Comparison of ENCODE assay signal across 23 cellular contexts in the genomic region with DNA sequence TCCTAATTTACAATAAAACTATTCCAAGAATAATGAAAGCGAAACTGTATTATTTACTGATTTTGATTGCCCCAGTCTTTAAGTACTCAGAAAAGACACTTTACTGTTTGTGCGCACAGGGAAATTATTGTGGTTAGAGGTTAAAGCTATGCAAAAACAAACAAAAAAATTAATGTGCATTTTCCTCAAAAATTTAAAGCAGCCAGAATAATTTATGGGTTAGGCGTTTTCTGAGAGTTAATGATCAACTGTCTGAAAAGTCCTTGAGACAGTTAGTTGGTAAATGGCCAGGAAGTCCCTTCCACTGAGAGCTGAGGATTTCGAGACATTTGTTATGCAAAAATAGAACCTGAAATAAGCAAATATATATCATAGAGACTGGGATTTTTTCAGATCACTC.
DNase-seq lines count a peak whose midpoint lies in the region; ATAC-seq and TF ChIP-seq lines count a peak whose summit lies in the region.
"Had no signal": no experiment of that assay in that cellular context is flagged by ENCODE, and none has a peak within 500 bp of the region (broad histone marks: within the 10 kb centered on the region; RNA-seq: fewer than 3 reads in every experiment).

No MANE protein-coding gene starts in this region.

- no peaks in the 10 kb centered on the region for H3K79me2 ChIP-seq in GM23338 (replicated peaks; ENCODE audit: insufficient read depth)

- H3K4me3 Mint-ChIP-seq in Calu3 (ENCODE audit: low read depth, unreplicated experiment), result no peak overlapping the region
- H3K4me3 Mint-ChIP-seq in nephron, result no peak overlapping the region
- no peak overlapping the region for H3K4me3 Mint-ChIP-seq in activated naive CD8-positive, alpha-beta T cell treated with anti-CD3 and anti-CD28 coated beads, Interleukin-2, amount 50 U/mL, for 24 hours
- H3K4me3 Mint-ChIP-seq in GM23338, result no peak overlapping the region
- H3K4me3 Mint-ChIP-seq: central memory CD8-positive, alpha-beta T cell; stimulated activated naive CD8-positive, alpha-beta T cell treated with anti-CD3 and anti-CD28 coated beads, Interleukin-15, amount 100 ng/mL, for 72 hours had no signal

- H3K9me3 ChIP-seq in SJSA1 (replicated peaks), result no peaks in the 10 kb centered on the region
- H3K9me3 ChIP-seq: spleen, transverse colon had no signal

- DNase-seq in Calu3, result peak; percentile 9
- peak in 1 of 2 experiments; percentile 75 for DNase-seq in SJSA1 (ENCODE audit: low read depth in 1 of 2, low spot score in 2 of 2)
- DNase-seq in fibroblast of peridontal ligament (ENCODE audit: extremely low read depth), result peak; percentile 59
- DNase-seq in activated naive CD8-positive, alpha-beta T cell treated with anti-CD3 and anti-CD28 coated beads, Interleukin-2, amount 50 U/mL, for 24 hours, result no peak
- DNase-seq in GM23338 (ENCODE audit: low spot score), result no peak
- no peak for DNase-seq in hippocampal formation (lab: John Stamatoyannopoulos, UW)
- DNase-seq: activated CD4-positive, alpha-beta T cell treated with anti-CD3 and anti-CD28 coated beads, Interleukin-2, amount 50 U/mL, for 4 hours; activated CD8-positive, alpha-beta memory T cell treated with anti-CD3 and anti-CD28 coated beads, Interleukin-2, amount 50 U/mL, for 48 hours; activated effector memory CD4-positive, alpha-beta T cell treated with Interleukin-2 at 50 U/mL for 16 hours; amygdala; COR-L47; erythroblast; NCI-H187; NCI-H226; PC-3; spleen; stimulated activated CD4-positive, alpha-beta T cell treated with anti-CD3 and anti-CD28 coated beads, Interleukin-4, amount 100 ng/mL, for 24 hours; stimulated activated naive CD8-positive, alpha-beta T cell treated with anti-CD3 and anti-CD28 coated beads, Interleukin-15, amount 100 ng/mL, for 72 hours; transverse colon; WERI-Rb-1 had no signal

- no TSS peak for BruUV-seq in Calu3 (replicated peaks; lab: Mats Ljungman, UMichigan)

- H3K4me2 ChIP-seq in GM23338, result no peak overlapping the region

- CTCF ChIA-PET in Calu3 (lab: Charles Lee), result interaction anchor here (0.9 kb wide), 1 partner anchor 17 kb away, joined by 3 read pairs; no protein-coding TSS in a partner anchor

- H3K9me3 Mint-ChIP-seq in Calu3 (ENCODE audit: low read depth, unreplicated experiment), result no peaks in the 10 kb centered on the region
- H3K9me3 Mint-ChIP-seq in nephron, result no peaks in the 10 kb centered on the region
- H3K9me3 Mint-ChIP-seq in activated naive CD8-positive, alpha-beta T cell treated with anti-CD3 and anti-CD28 coated beads, Interleukin-2, amount 50 U/mL, for 24 hours, result no peaks in the 10 kb centered on the region
- H3K9me3 Mint-ChIP-seq in GM23338, result no peaks in the 10 kb centered on the region
- H3K9me3 Mint-ChIP-seq: central memory CD8-positive, alpha-beta T cell; stimulated activated naive CD8-positive, alpha-beta T cell treated with anti-CD3 and anti-CD28 coated beads, Interleukin-15, amount 100 ng/mL, for 72 hours had no signal

- H3F3A ChIP-seq in GM23338 (replicated peaks; ENCODE audit: low read depth), result no peaks in the 10 kb centered on the region

- ATAC-seq in HG03378 (IDR thresholded peaks at IDR 0.05; ENCODE audit: unreplicated experiment), result no peak
- ATAC-seq in activated naive CD8-positive, alpha-beta T cell treated with anti-CD3 and anti-CD28 coated beads, Interleukin-2, amount 50 U/mL, for 24 hours, result no peak
- ATAC-seq in GM23338, result no peak
- ATAC-seq: PC-3; stimulated activated naive CD8-positive, alpha-beta T cell treated with anti-CD3 and anti-CD28 coated beads, Interleukin-15, amount 100 ng/mL, for 72 hours had no signal

- H3K27me3 ChIP-seq in SJSA1 (replicated peaks) (no peaks in the 10 kb centered on the region), GM23338 (ENCODE audit: insufficient read depth) (no peaks in the 10 kb centered on the region)
- H3K27me3 ChIP-seq: transverse colon had no signal

- H3K27ac ChIP-seq in SJSA1 (peak overlapping the region; percentile 36), GM23338 (ENCODE audit: low read depth) (no peak overlapping the region)
- H3K27ac ChIP-seq: WERI-Rb-1 had no signal

- H3K4me1 ChIP-seq in SJSA1 (replicated peaks) (peaks cover 59% of the 10 kb centered on the region), GM23338 (ENCODE audit: insufficient read depth) (no peaks in the 10 kb centered on the region; the same call in 1 of the 2 replicates)

- H4K20me1 ChIP-seq in GM23338 (replicated peaks; ENCODE audit: insufficient read depth), result no peaks in the 10 kb centered on the region

- H3K4me3 ChIP-seq in SJSA1, result no peak overlapping the region
- no peak overlapping the region for H3K4me3 ChIP-seq in GM23338
- H3K4me3 ChIP-seq: spleen, transverse colon had no signal

- H2AFZ ChIP-seq in GM23338, result no peak overlapping the region

- H3K27ac Mint-ChIP-seq in Calu3 (ENCODE audit: unreplicated experiment), result peak overlapping the region; percentile 22
- peak overlapping the region; percentile 63 to 76 (median 71) for H3K27ac Mint-ChIP-seq in nephron
- no peak overlapping the region for H3K27ac Mint-ChIP-seq in activated naive CD8-positive, alpha-beta T cell treated with anti-CD3 and anti-CD28 coated beads, Interleukin-2, amount 50 U/mL, for 24 hours
- no peak overlapping the region for H3K27ac Mint-ChIP-seq in GM23338
- H3K27ac Mint-ChIP-seq: stimulated activated naive CD8-positive, alpha-beta T cell treated with anti-CD3 and anti-CD28 coated beads, Interleukin-15, amount 100 ng/mL, for 72 hours had no signal

- intact Hi-C loops in Calu3 (cut with micrococcal nuclease; ENCODE audit: unreplicated experiment), result loop anchor here (10.0 kb wide), 1 partner anchor 412 kb away; no protein-coding TSS in a partner anchor

- H3K4me1 Mint-ChIP-seq in Calu3 (ENCODE audit: low read depth, unreplicated experiment) (peaks cover 72% of the 10 kb centered on the region), nephron (peaks cover 49% of the 10 kb centered on the region), GM23338 (peaks cover 12% of the 10 kb centered on the region; the same call in 2 of the 3 replicates)
- peaks cover 13% of the 10 kb centered on the region for H3K4me1 Mint-ChIP-seq in activated naive CD8-positive, alpha-beta T cell treated with anti-CD3 and anti-CD28 coated beads, Interleukin-2, amount 50 U/mL, for 24 hours
- H3K4me1 Mint-ChIP-seq: central memory CD8-positive, alpha-beta T cell had no signal

- H3K36me3 Mint-ChIP-seq in Calu3 (ENCODE audit: insufficient read depth, unreplicated experiment), result peaks cover 10% of the 10 kb centered on the region
- no peaks in the 10 kb centered on the region for H3K36me3 Mint-ChIP-seq in nephron (ENCODE audit: low read depth)
- no peaks in the 10 kb centered on the region for H3K36me3 Mint-ChIP-seq in activated naive CD8-positive, alpha-beta T cell treated with anti-CD3 and anti-CD28 coated beads, Interleukin-2, amount 50 U/mL, for 24 hours (ENCODE audit: low read depth)
- no peaks in the 10 kb centered on the region for H3K36me3 Mint-ChIP-seq in GM23338 (ENCODE audit: low read depth)

- no peaks in the 10 kb centered on the region for H3K27me3 Mint-ChIP-seq in Calu3 (ENCODE audit: unreplicated experiment)
- H3K27me3 Mint-ChIP-seq in nephron (ENCODE audit: low read depth), result no peaks in the 10 kb centered on the region
- H3K27me3 Mint-ChIP-seq in activated naive CD8-positive, alpha-beta T cell treated with anti-CD3 and anti-CD28 coated beads, Interleukin-2, amount 50 U/mL, for 24 hours, result no peaks in the 10 kb centered on the region
- H3K27me3 Mint-ChIP-seq in GM23338 (ENCODE audit: insufficient read depth, low read depth, poor library complexity), result no peaks in the 10 kb centered on the region
- H3K27me3 Mint-ChIP-seq: stimulated activated naive CD8-positive, alpha-beta T cell treated with anti-CD3 and anti-CD28 coated beads, Interleukin-15, amount 100 ng/mL, for 72 hours had no signal

- peaks cover 23% of the 10 kb centered on the region for H3K9me2 ChIP-seq in GM23338 (ENCODE audit: insufficient read depth)

- no peak for TF ChIP-seq CTCF in Calu3 (IDR thresholded peaks at IDR 0.05; ENCODE audit: unreplicated experiment)
- no peak for TF ChIP-seq CTCF in nephron (IDR thresholded peaks at IDR 0.05; ENCODE audit: unreplicated experiment in 3 of 3)
- no peak for TF ChIP-seq CTCF in GM23338 (conservative IDR thresholded peaks at IDR 0.05; ENCODE audit: low read depth in 2 of 2)

- no peaks in the 10 kb centered on the region for H3K36me3 ChIP-seq in SJSA1
- H3K36me3 ChIP-seq in GM23338 (ENCODE audit: insufficient read depth), result no peaks in the 10 kb centered on the region
- H3K36me3 ChIP-seq: spleen, transverse colon, WERI-Rb-1 had no signal

TF ChIP-seq in GM23338, 12 proteins besides CTCF, POLR2A, EP300 and RAD21 (continues in another document):
- TF ChIP-seq CREB1 (CRISPR knock-in tag; IDR thresholded peaks at IDR 0.05; ENCODE audit: low read depth), result no peak
- TF ChIP-seq, protein P1, sequence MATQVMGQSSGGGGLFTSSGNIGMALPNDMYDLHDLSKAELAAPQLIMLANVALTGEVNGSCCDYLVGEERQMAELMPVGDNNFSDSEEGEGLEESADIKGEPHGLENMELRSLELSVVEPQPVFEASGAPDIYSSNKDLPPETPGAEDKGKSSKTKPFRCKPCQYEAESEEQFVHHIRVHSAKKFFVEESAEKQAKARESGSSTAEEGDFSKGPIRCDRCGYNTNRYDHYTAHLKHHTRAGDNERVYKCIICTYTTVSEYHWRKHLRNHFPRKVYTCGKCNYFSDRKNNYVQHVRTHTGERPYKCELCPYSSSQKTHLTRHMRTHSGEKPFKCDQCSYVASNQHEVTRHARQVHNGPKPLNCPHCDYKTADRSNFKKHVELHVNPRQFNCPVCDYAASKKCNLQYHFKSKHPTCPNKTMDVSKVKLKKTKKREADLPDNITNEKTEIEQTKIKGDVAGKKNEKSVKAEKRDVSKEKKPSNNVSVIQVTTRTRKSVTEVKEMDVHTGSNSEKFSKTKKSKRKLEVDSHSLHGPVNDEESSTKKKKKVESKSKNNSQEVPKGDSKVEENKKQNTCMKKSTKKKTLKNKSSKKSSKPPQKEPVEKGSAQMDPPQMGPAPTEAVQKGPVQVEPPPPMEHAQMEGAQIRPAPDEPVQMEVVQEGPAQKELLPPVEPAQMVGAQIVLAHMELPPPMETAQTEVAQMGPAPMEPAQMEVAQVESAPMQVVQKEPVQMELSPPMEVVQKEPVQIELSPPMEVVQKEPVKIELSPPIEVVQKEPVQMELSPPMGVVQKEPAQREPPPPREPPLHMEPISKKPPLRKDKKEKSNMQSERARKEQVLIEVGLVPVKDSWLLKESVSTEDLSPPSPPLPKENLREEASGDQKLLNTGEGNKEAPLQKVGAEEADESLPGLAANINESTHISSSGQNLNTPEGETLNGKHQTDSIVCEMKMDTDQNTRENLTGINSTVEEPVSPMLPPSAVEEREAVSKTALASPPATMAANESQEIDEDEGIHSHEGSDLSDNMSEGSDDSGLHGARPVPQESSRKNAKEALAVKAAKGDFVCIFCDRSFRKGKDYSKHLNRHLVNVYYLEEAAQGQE (IDR thresholded peaks at IDR 0.05; ENCODE audit: unreplicated experiment), result no peak
- no peak for TF ChIP-seq EZH2 (IDR thresholded peaks at IDR 0.05; ENCODE audit: low read depth, unreplicated experiment)
- no peak for TF ChIP-seq STAT1 (IDR thresholded peaks at IDR 0.05; ENCODE audit: unreplicated experiment)
- TF ChIP-seq JUNB (IDR thresholded peaks at IDR 0.05; ENCODE audit: unreplicated experiment), result no peak

Comparison
In these comparisons a context has a peak if more than half of its experiments do, and no peak if none do; other contexts are left out.
1. DNase-seq: peak in Calu3 (single experiment) and fibroblast of peridontal ligament (single experiment); none in activated naive CD8-positive, alpha-beta T cell treated with anti-CD3 and anti-CD28 coated beads, Interleukin-2, amount 50 U/mL, for 24 hours (single experiment), GM23338 (single experiment) and hippocampal formation (0 of 2).
2. H3K27ac Mint-ChIP-seq: peak in Calu3 (single experiment) and nephron (3 of 3); none in activated naive CD8-positive, alpha-beta T cell treated with anti-CD3 and anti-CD28 coated beads, Interleukin-2, amount 50 U/mL, for 24 hours (single experiment) and GM23338 (single experiment).